Comparison of ENCODE assay signal across 9 cellular contexts in genomic region chr2:101827246-101827645, GRCh38.
DNase-seq lines count a peak whose midpoint lies in the region; ATAC-seq and TF ChIP-seq lines count a peak whose summit lies in the region.
"Had no signal": no experiment of that assay in that cellular context is flagged by ENCODE, and none has a peak within 500 bp of the region (broad histone marks: within the 10 kb centered on the region; RNA-seq: fewer than 3 reads in every experiment).

No MANE protein-coding gene starts in this region.

- peak overlapping the region; percentile 41 for H3K27ac Mint-ChIP-seq in activated CD4-positive, alpha-beta memory T cell treated with anti-CD3 and anti-CD28 coated beads, Interleukin-2, amount 10 ng/mL, durations not matched to agents 7 days and 5 days
- H3K27ac Mint-ChIP-seq in activated CD4-positive, alpha-beta memory T cell treated with anti-CD3 and anti-CD28 coated beads for 36 hours, result no peak overlapping the region

- H3K9me3 Mint-ChIP-seq in activated CD4-positive, alpha-beta memory T cell treated with anti-CD3 and anti-CD28 coated beads, Interleukin-2, amount 10 ng/mL, durations not matched to agents 7 days and 5 days, result no peaks in the 10 kb centered on the region
- no peaks in the 10 kb centered on the region for H3K9me3 Mint-ChIP-seq in activated CD4-positive, alpha-beta memory T cell treated with anti-CD3 and anti-CD28 coated beads for 36 hours

- H3K9me3 ChIP-seq in skeletal muscle satellite cell (replicated peaks; ENCODE audit: low read length) (no peaks in the 10 kb centered on the region), sigmoid colon (no peaks in the 10 kb centered on the region)
- H3K9me3 ChIP-seq: esophagus muscularis mucosa had no signal

- H3K9ac ChIP-seq in skeletal muscle satellite cell (ENCODE audit: low read depth, low read length), result peak overlapping the region; percentile 45

- no peak for DNase-seq in activated CD4-positive, alpha-beta memory T cell treated with anti-CD3 and anti-CD28 coated beads, Interleukin-2, amount 10 ng/mL, durations not matched to agents 7 days and 5 days
- no peak for DNase-seq in activated CD4-positive, alpha-beta memory T cell treated with anti-CD3 and anti-CD28 coated beads for 36 hours
- DNase-seq in fibroblast of pulmonary artery (ENCODE audit: low read depth), result peak; percentile 88
- DNase-seq in GM13977 (ENCODE audit: low spot score), result no peak
- no peak for DNase-seq in sigmoid colon
- no peak for DNase-seq in activated T-cell treated with anti-CD3 and anti-CD28 coated beads, Interleukin-2, amount 50 U/mL, for 1 hour

- in situ Hi-C loops in GM13977 (cut with MboI; ENCODE audit: low pct_unique_long_range_greater_than_20kb, low sequenced_read_pairs, unreplicated experiment), result loop anchor here (25.0 kb wide), 1 partner anchor 415 kb away; no protein-coding TSS in a partner anchor

- H3K4me1 ChIP-seq in skeletal muscle satellite cell (ENCODE audit: control insufficient read depth, insufficient read depth, low read length) (peaks cover 85% of the 10 kb centered on the region), sigmoid colon (peaks cover 0 to 49% (median 47%) of the 10 kb centered on the region in 4 donors)

- TF ChIP-seq EP300 in sigmoid colon (IDR thresholded peaks at IDR 0.05), result no peak

- no peak overlapping the region for H3K4me3 ChIP-seq in fibroblast of pulmonary artery (replicated peaks; ENCODE audit: low read depth, low read length)
- H3K4me3 ChIP-seq in skeletal muscle satellite cell (ENCODE audit: low read length), result peak overlapping the region; percentile 39
- no peak overlapping the region for H3K4me3 ChIP-seq in sigmoid colon
- H3K4me3 ChIP-seq: esophagus muscularis mucosa had no signal

- peaks cover 70% of the 10 kb centered on the region for H3K4me1 Mint-ChIP-seq in activated CD4-positive, alpha-beta memory T cell treated with anti-CD3 and anti-CD28 coated beads, Interleukin-2, amount 10 ng/mL, durations not matched to agents 7 days and 5 days
- H3K4me1 Mint-ChIP-seq in activated CD4-positive, alpha-beta memory T cell treated with anti-CD3 and anti-CD28 coated beads for 36 hours (ENCODE audit: low read depth), result peaks cover 72% of the 10 kb centered on the region

- peaks cover 67% of the 10 kb centered on the region for H3K36me3 ChIP-seq in skeletal muscle satellite cell (ENCODE audit: insufficient read depth, low read length)
- H3K36me3 ChIP-seq in sigmoid colon, result peaks cover 0 to 20% (median 2%) of the 10 kb centered on the region in 4 donors

- ATAC-seq in SK-N-SH treated with all-trans-retinoic acid at 6 μM for 48 hours, result peak; percentile 80

- peaks cover 38% of the 10 kb centered on the region for H3K36me3 Mint-ChIP-seq in activated CD4-positive, alpha-beta memory T cell treated with anti-CD3 and anti-CD28 coated beads, Interleukin-2, amount 10 ng/mL, durations not matched to agents 7 days and 5 days (ENCODE audit: low read depth)
- peaks cover 14% of the 10 kb centered on the region for H3K36me3 Mint-ChIP-seq in activated CD4-positive, alpha-beta memory T cell treated with anti-CD3 and anti-CD28 coated beads for 36 hours

- TF ChIP-seq POLR2A in sigmoid colon (IDR thresholded peaks at IDR 0.05), result no peak

- TF ChIP-seq CTCF in fibroblast of pulmonary artery (IDR thresholded peaks at IDR 0.05; ENCODE audit: low read length, missing control alignments) (no peak), GM13977 (IDR thresholded peaks at IDR 0.05; ENCODE audit: extremely low read depth, insufficient read depth, missing control alignments) (no peak), sigmoid colon (IDR thresholded peaks at IDR 0.05) (no peak)

- peak overlapping the region in 1 of 4 donors; percentile 5 for H3K27ac ChIP-seq in sigmoid colon

- WGBS in sigmoid colon, 2 donors, result 91 to 93% methylated on average over 2 of the region's 2 CpGs

- intact Hi-C loops in activated CD4-positive, alpha-beta memory T cell treated with anti-CD3 and anti-CD28 coated beads for 36 hours (cut with micrococcal nuclease), result loop anchor here (10.0 kb wide), 1 partner anchor 482 kb away; no protein-coding TSS in a partner anchor
- intact Hi-C loops in sigmoid colon (cut with DNase I), result loop anchor here (5.0 kb wide), 1 partner anchor 130 kb away; the partner anchor contains the start of gene MAP4K4

- CTCF ChIA-PET in activated CD4-positive, alpha-beta memory T cell treated with anti-CD3 and anti-CD28 coated beads, Interleukin-2, amount 10 ng/mL, durations not matched to agents 7 days and 5 days (lab: Charles Lee), result interaction anchor here (1.6 kb wide), 1 partner anchor 485 kb away, joined by 5 read pairs; no protein-coding TSS in a partner anchor
- CTCF ChIA-PET in activated CD4-positive, alpha-beta memory T cell treated with anti-CD3 and anti-CD28 coated beads for 36 hours (lab: Charles Lee), result interaction anchor here (3.7 to 11.9 kb wide), 2 partner anchors 408 to 485 kb away, joined by 17 to 137 read pairs; no protein-coding TSS in a partner anchor

- H3K4me2 ChIP-seq in skeletal muscle satellite cell (ENCODE audit: low read length), result peak overlapping the region; percentile 72

- POLR2A ChIA-PET in activated CD4-positive, alpha-beta memory T cell treated with anti-CD3 and anti-CD28 coated beads, Interleukin-2, amount 10 ng/mL, durations not matched to agents 7 days and 5 days (lab: Charles Lee), result interaction anchor here (2.0 kb wide), 1 partner anchor 129 kb away, joined by 4 read pairs; no protein-coding TSS in a partner anchor
- POLR2A ChIA-PET in activated CD4-positive, alpha-beta memory T cell treated with anti-CD3 and anti-CD28 coated beads for 36 hours (lab: Charles Lee), result no interaction called here

- H3K27me3 ChIP-seq in skeletal muscle satellite cell (ENCODE audit: control insufficient read depth, insufficient read depth, low read length) (no peaks in the 10 kb centered on the region), sigmoid colon (no peaks in the 10 kb centered on the region)
- H3K27me3 ChIP-seq: esophagus muscularis mucosa had no signal

- H3K4me3 Mint-ChIP-seq in activated CD4-positive, alpha-beta memory T cell treated with anti-CD3 and anti-CD28 coated beads, Interleukin-2, amount 10 ng/mL, durations not matched to agents 7 days and 5 days, result no peak overlapping the region
- no peak overlapping the region for H3K4me3 Mint-ChIP-seq in activated CD4-positive, alpha-beta memory T cell treated with anti-CD3 and anti-CD28 coated beads for 36 hours

- no peaks in the 10 kb centered on the region for H3K27me3 Mint-ChIP-seq in activated CD4-positive, alpha-beta memory T cell treated with anti-CD3 and anti-CD28 coated beads, Interleukin-2, amount 10 ng/mL, durations not matched to agents 7 days and 5 days
- H3K27me3 Mint-ChIP-seq in activated CD4-positive, alpha-beta memory T cell treated with anti-CD3 and anti-CD28 coated beads for 36 hours, result no peaks in the 10 kb centered on the region

TF ChIP-seq in SK-N-SH treated with all-trans-retinoic acid at 6 μM for 48 hours, 23 proteins besides CTCF, POLR2A, EP300 and RAD21:
- TF ChIP-seq CSRNP3 (CRISPR knock-in tag; IDR thresholded peaks at IDR 0.05) (no peak), ISL1 (CRISPR knock-in tag; IDR thresholded peaks at IDR 0.05) (peak; percentile 32; the same call in 1 of the 2 replicates)
